32 cellular contexts compared by ENCODE assay signal in the genomic region with DNA sequence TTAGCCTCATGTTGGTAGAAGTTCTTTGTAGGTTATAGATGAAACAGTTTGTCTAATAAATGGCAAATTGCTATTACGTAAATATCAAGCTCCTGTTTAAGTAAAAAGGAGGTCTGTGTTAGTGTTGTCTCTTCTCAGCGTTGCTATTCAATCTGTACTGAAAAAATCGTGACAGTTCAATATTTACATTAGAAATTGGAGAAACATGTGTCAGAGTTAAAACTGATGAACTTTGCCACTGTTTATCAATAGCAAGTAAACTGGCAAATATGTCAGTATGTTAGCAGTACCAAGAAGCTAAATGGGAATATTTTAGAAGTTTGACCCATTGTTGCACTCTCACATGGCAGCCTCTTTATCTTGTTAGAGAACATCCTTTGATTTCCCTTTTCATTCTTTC.
"Had no signal": no experiment of that assay in that cellular context is flagged by ENCODE, and none has a peak within 500 bp of the region (broad histone marks: within the 10 kb centered on the region; RNA-seq: fewer than 3 reads in every experiment).

No MANE protein-coding gene starts in this region.

- H3K9me3 ChIP-seq: body of pancreas had no signal

- H3K27me3 ChIP-seq: body of pancreas, brain microvascular endothelial cell, breast epithelium had no signal

- H3K36me3 ChIP-seq: brain microvascular endothelial cell, breast epithelium had no signal

- ATAC-seq: activated CD4-positive, alpha-beta T cell treated with anti-CD3 and anti-CD28 coated beads for 36 hours; activated CD4-positive, CD25-positive, alpha-beta regulatory T cell treated with anti-CD3 and anti-CD28 coated beads, Interleukin-2, amount 50 U/mL, for 24 hours; activated CD8-positive, alpha-beta memory T cell treated with anti-CD3 and anti-CD28 coated beads, Interleukin-2, amount 10 ng/mL, durations not matched to agents 7 days and 5 days; activated CD8-positive, alpha-beta T cell treated with anti-CD3 and anti-CD28 coated beads, Interleukin-2, amount 10 ng/mL, durations not matched to agents 7 days and 5 days; activated naive CD8-positive, alpha-beta T cell treated with anti-CD3 and anti-CD28 coated beads, Interleukin-2, amount 50 U/mL, for 24 hours; body of pancreas; WTC11 had no signal

- DNase-seq: activated CD4-positive, alpha-beta memory T cell treated with anti-CD3 and anti-CD28 coated beads, Interleukin-2, amount 10 ng/mL, durations not matched to agents 7 days and 5 days; activated CD4-positive, alpha-beta T cell treated with anti-CD3 and anti-CD28 coated beads for 1 hour; activated CD4-positive, alpha-beta T cell treated with anti-CD3 and anti-CD28 coated beads for 36 hours; activated CD4-positive, alpha-beta T cell treated with anti-CD3 and anti-CD28 coated beads for 48 hours; activated CD4-positive, alpha-beta T cell treated with anti-CD3 and anti-CD28 coated beads, Interleukin-2, amount 10 ng/mL, durations not matched to agents 7 days and 5 days; activated CD4-positive, alpha-beta T cell treated with anti-CD3 and anti-CD28 coated beads, Interleukin-2, amount 50 U/mL, for 48 hours; activated CD4-positive, CD25-positive, alpha-beta regulatory T cell; activated CD8-positive, alpha-beta memory T cell treated with anti-CD3 and anti-CD28 coated beads for 24 hours; activated CD8-positive, alpha-beta memory T cell treated with anti-CD3 and anti-CD28 coated beads, Interleukin-2, amount 10 ng/mL, durations not matched to agents 7 days and 5 days; activated CD8-positive, alpha-beta memory T cell treated with anti-CD3 and anti-CD28 coated beads, Interleukin-2, amount 50 U/mL, for 48 hours; activated CD8-positive, alpha-beta T cell treated with anti-CD3 and anti-CD28 coated beads, Interleukin-2, amount 10 ng/mL, durations not matched to agents 7 days and 5 days; activated effector memory CD4-positive, alpha-beta T cell treated with Interleukin-2 at 50 U/mL for 16 hours; activated gamma-delta T cell; activated naive CD4-positive, alpha-beta T cell treated with anti-CD3 and anti-CD28 coated beads, Interleukin-2, amount 10 ng/mL, durations not matched to agents 7 days and 5 days; activated naive CD4-positive, alpha-beta T cell treated with Interleukin-2 at 50 U/mL for 16 hours; activated naive CD8-positive, alpha-beta T cell treated with anti-CD3 and anti-CD28 coated beads, Interleukin-2, amount 10 ng/mL, durations not matched to agents 7 days and 5 days; activated naive CD8-positive, alpha-beta T cell treated with anti-CD3 and anti-CD28 coated beads, Interleukin-2, amount 50 U/mL, for 24 hours; activated T-cell treated with anti-CD3 and anti-CD28 coated beads, Interleukin-2, amount 50 U/mL, for 24 hours; activated T-cell treated with anti-CD3 and anti-CD28 coated beads, Interleukin-2, amount 50 U/mL, for 48 hours; amygdala; anterior cingulate cortex; body of pancreas; brain microvascular endothelial cell; central memory CD4-positive, alpha-beta T cell; T-helper 1 cell; T-helper 2 cell; T-helper 9 cell had no signal

- H3K4me3 ChIP-seq: body of pancreas, breast epithelium had no signal

- FAIRE-seq: astrocyte had no signal

- H3K4me1 ChIP-seq: body of pancreas, breast epithelium had no signal

- H3K27ac ChIP-seq: body of pancreas, brain microvascular endothelial cell, breast epithelium, VCaP had no signal
